ENCODE assay signal across 10 cellular contexts in the genomic region with DNA sequence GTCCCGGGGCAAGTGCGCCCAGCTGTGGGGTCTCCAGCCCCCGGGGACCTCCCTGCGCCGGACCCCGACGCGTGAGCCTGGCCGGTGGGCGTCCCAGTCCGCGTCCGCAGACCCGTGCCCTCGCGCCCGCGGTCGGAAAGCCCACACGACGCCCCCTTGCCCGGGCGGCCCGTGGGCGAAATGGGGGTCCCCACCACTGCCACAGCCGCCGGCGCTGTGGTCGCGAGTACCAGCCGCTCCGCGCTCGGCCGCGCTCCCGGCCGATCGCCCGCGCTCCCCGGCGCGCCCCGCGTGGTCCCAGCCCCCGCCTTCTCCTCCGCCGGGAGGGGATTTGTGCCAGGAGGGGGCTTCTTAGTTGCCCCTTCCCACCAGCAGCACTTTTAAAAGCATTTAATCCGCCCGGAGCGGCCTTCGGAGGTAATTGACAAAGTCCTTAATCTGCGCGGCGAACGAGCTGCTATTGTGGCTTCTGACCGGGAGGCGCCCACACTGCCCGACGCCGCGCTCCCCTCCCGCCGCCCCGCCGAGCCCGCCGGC. TPM values are rescaled to one million over a fixed set of nuclear protein-coding genes. Genes with fewer than 3 reads are reported as not detected.
DNase-seq lines count a peak whose midpoint lies in the region; ATAC-seq, FAIRE-seq and TF ChIP-seq lines count a peak whose summit lies in the region.
"Had no signal": no experiment of that assay in that cellular context is flagged by ENCODE, and none has a peak within 500 bp of the region (broad histone marks: within the 10 kb centered on the region; RNA-seq: fewer than 3 reads in every experiment).

No MANE protein-coding gene starts in this region.

- H2BK12ac ChIP-seq in H1 (ENCODE audit: low read depth, low read length) = no peak overlapping the region

- H3K79me1 ChIP-seq in H1 (ENCODE audit: low read depth, low read length) = no peaks in the 10 kb centered on the region

- peaks cover 8 to 40% (median 17%) of the 10 kb centered on the region in 4 experiments for H3K4me1 ChIP-seq in H1 (replicated peaks in 1 of 4; ENCODE audit: control insufficient read depth in 3 of 4, insufficient read depth in 4 of 4, low read length in 3 of 4)
- H3K4me1 ChIP-seq in neural progenitor cell = peaks cover 21% of the 10 kb centered on the region

- H3F3A ChIP-seq in neural progenitor cell (ENCODE audit: low read depth) = peaks cover 60% of the 10 kb centered on the region

- H3K4me2 ChIP-seq in H1 (ENCODE audit: insufficient read depth in 1 of 2, low read depth in 2 of 2, low read length in 2 of 2) = peak overlapping the region; percentile 0 to 83
- H3K4me2 ChIP-seq in neural progenitor cell = peak overlapping the region; percentile 97

- ATAC-seq in GM18858 (IDR thresholded peaks at IDR 0.05; ENCODE audit: unreplicated experiment) = no peak

- H2AFZ ChIP-seq in H1 (ENCODE audit: low read length) = no peak overlapping the region; the same call in 1 of the 2 replicates
- H2AFZ ChIP-seq in neural progenitor cell (replicated peaks) = peak overlapping the region; percentile 97

- H3K27me3 ChIP-seq in H1 (replicated peaks in 1 of 4; ENCODE audit: control insufficient read depth in 3 of 4, extremely low read depth in 1 of 4, insufficient read depth in 3 of 4, low read length in 3 of 4) (peaks cover 18 to 44% (median 32%) of the 10 kb centered on the region in 4 experiments), neural progenitor cell (peaks cover 66% of the 10 kb centered on the region)

- no peak overlapping the region for H4K5ac ChIP-seq in H1 (ENCODE audit: insufficient read length, low read depth, low read length)

- TF ChIP-seq EP300 in H1 (IDR thresholded peaks at IDR 0.05; ENCODE audit: borderline replicate concordance in 1 of 2, low read depth in 2 of 2, low read length in 2 of 2) = no peak

- peaks cover 39% of the 10 kb centered on the region for H3K4me1 Mint-ChIP-seq in neural progenitor cell

- H4K20me1 ChIP-seq in H1 (replicated peaks in 1 of 2; ENCODE audit: control insufficient read depth in 1 of 2, insufficient read depth in 2 of 2, low read length in 2 of 2) (peaks cover 3 to 5% of the 10 kb centered on the region in 2 experiments), neural progenitor cell (ENCODE audit: low read depth) (peaks cover 38% of the 10 kb centered on the region)

- CTCF ChIA-PET in H1 (lab: Charles Lee; ENCODE audit: partially characterized antibody) = interaction anchor here (0.7 to 1.4 kb wide), 8 partner anchors 29 to 73 kb away, joined by 3 to 4 read pairs (median 3); no protein-coding TSS in a partner anchor

- no peak for FAIRE-seq in H1 (lab: Jason Lieb, UNC)

- peaks cover 3% of the 10 kb centered on the region for H3K9me3 Mint-ChIP-seq in neural progenitor cell

- H2BK15ac ChIP-seq in H1 (ENCODE audit: low read length) = no peak overlapping the region

- H3K4me3 Mint-ChIP-seq in neural progenitor cell = peak overlapping the region; percentile 77

- H3K36me3 Mint-ChIP-seq in neural progenitor cell = no peaks in the 10 kb centered on the region

- H3K27ac ChIP-seq in H1 (ENCODE audit: low read depth, low read length) (no peak overlapping the region), neural progenitor cell (no peak overlapping the region)

- no peak overlapping the region for H3K27ac Mint-ChIP-seq in neural progenitor cell

- no peak overlapping the region for H4K8ac ChIP-seq in H1 (ENCODE audit: extremely low read depth, insufficient read depth, low read length)

- TF ChIP-seq RAD21 in H1 (IDR thresholded peaks at IDR 0.05 in 1 of 2, conservative IDR thresholded peaks at IDR 0.05 in 1 of 2; ENCODE audit: low read depth in 2 of 2, low read length in 2 of 2) = no peak

- H3K14ac ChIP-seq in H1 (ENCODE audit: insufficient read length) = no peak overlapping the region

- H3K23ac ChIP-seq in H1 (ENCODE audit: insufficient read length) = no peak overlapping the region

- no peak overlapping the region for H2BK120ac ChIP-seq in H1 (replicated peaks; ENCODE audit: low read depth, low read length)

- no peak for TF ChIP-seq POLR2A in H1 (IDR thresholded peaks at IDR 0.05; ENCODE audit: control extremely low read depth in 1 of 2, low read depth in 2 of 2, low read length in 2 of 2)

- no peak overlapping the region for H2AK5ac ChIP-seq in H1 (ENCODE audit: low read depth, low read length)

- POLR2A ChIA-PET in H1 (lab: Charles Lee; ENCODE audit: partially characterized antibody) = interaction anchor here (0.6 kb wide), 1 partner anchor 111 kb away, joined by 3 read pairs; no protein-coding TSS in a partner anchor

- H3K4me3 ChIP-seq in LNCaP clone FGC (ENCODE audit: low read depth, low read length) (peak overlapping the region; percentile 48; the same call in 1 of the 2 replicates), H1 (ENCODE audit: extremely low read depth in 1 of 4, insufficient read depth in 2 of 4, low read depth in 3 of 4, low read length in 4 of 4) (peak overlapping the region; percentile 56 to 96 (median 62)), neural progenitor cell (peak overlapping the region; percentile 89)

- peak overlapping the region; percentile 40 for H3K4ac ChIP-seq in H1 (replicated peaks; ENCODE audit: insufficient read length, low read depth, low read length)

- peaks cover 48% of the 10 kb centered on the region for H3K27me3 Mint-ChIP-seq in neural progenitor cell (ENCODE audit: insufficient read depth, low read depth)

- H3K9me3 ChIP-seq in H1 (ENCODE audit: insufficient read depth in 2 of 2, low read depth in 1 of 2, low read length in 1 of 2) = no peaks in the 10 kb centered on the region
- H3K9me3 ChIP-seq in neural progenitor cell (ENCODE audit: low read depth) = no peaks in the 10 kb centered on the region

- no peak for TF ChIP-seq CTCF in LNCaP clone FGC (IDR thresholded peaks at IDR 0.05; ENCODE audit: control insufficient read depth, extremely low read depth, insufficient read depth)
- TF ChIP-seq CTCF in H1 (IDR thresholded peaks at IDR 0.05; ENCODE audit: control extremely low read depth in 1 of 3, insufficient read depth in 1 of 3, low read depth in 1 of 3, low read length in 3 of 3) = no peak
- peak; percentile 41 for TF ChIP-seq CTCF in neural progenitor cell (IDR thresholded peaks at IDR 0.05)

- H3K79me2 ChIP-seq in H1 (ENCODE audit: control insufficient read depth in 1 of 2, insufficient read depth in 2 of 2, low read length in 2 of 2) (no peaks in the 10 kb centered on the region), neural progenitor cell (ENCODE audit: low read depth) (no peaks in the 10 kb centered on the region)

- no peak overlapping the region for H3K9ac ChIP-seq in H1 (replicated peaks in 1 of 4; ENCODE audit: extremely low read depth in 1 of 4, low read depth in 3 of 4, low read length in 3 of 4)
- H3K9ac ChIP-seq in neural progenitor cell = no peak overlapping the region

- H3K36me3 ChIP-seq in H1 (ENCODE audit: control insufficient read depth in 2 of 4, insufficient read depth in 4 of 4, low read length in 3 of 4) (no peaks in the 10 kb centered on the region; a peak in 1 of 8 replicates), neural progenitor cell (no peaks in the 10 kb centered on the region)

- H2BK5ac ChIP-seq in H1 (ENCODE audit: low read depth, low read length) = no peak overlapping the region

- peak overlapping the region; percentile 71; the same call in 1 of the 2 replicates for H3K18ac ChIP-seq in H1 (ENCODE audit: extremely low read depth, low read length)

- peaks cover 14% of the 10 kb centered on the region; the same call in 1 of the 2 replicates for H3K23me2 ChIP-seq in H1 (ENCODE audit: low read depth, low read length)

- no peak overlapping the region for H3K56ac ChIP-seq in H1 (replicated peaks; ENCODE audit: insufficient read length, low read depth, low read length)

- 3% methylated on average over 40 of the region's 69 CpGs; no CpG with 5 or more reads in 1 of the 2 experiments for WGBS in H1 (ENCODE audit: extremely low coverage in 1 of 2, insufficient coverage in 1 of 2, insufficient read length in 1 of 2, insufficient replicate concordance in 2 of 2, low coverage in 1 of 2, low lambda C conversion rate in 2 of 2, missing lambda C conversion rate in 1 of 2), 2 experiments

- DNase-seq in COLO668 (lab: John Stamatoyannopoulos, UW; ENCODE audit: unreplicated experiment) (peak; percentile 34), LNCaP clone FGC (ENCODE audit: low read depth) (no peak), H1 (ENCODE audit: low read depth in 1 of 2, low spot score in 2 of 2) (peak in 1 of 2 experiments; percentile 66), neural progenitor cell (ENCODE audit: low spot score) (peak; percentile 91), NOMO-1 treated with dmso at 0.1 percent for 144 hours (lab: John Stamatoyannopoulos, UW; ENCODE audit: unreplicated experiment) (no peak), nucleus accumbens (lab: John Stamatoyannopoulos, UW) (no peak), hypothalamus (lab: John Stamatoyannopoulos, UW) (no peak)
- DNase-seq: activated naive CD4-positive, alpha-beta T cell; NCI-H1694 had no signal

- H4K91ac ChIP-seq in H1 (replicated peaks; ENCODE audit: insufficient read length, low read length) = no peak overlapping the region

- no peak overlapping the region for H2BK20ac ChIP-seq in H1 (ENCODE audit: low read length)

TF ChIP-seq in H1, 55 proteins besides CTCF, POLR2A, EP300 and RAD21 (continues in another document):
- TF ChIP-seq CTBP2 (IDR thresholded peaks at IDR 0.05; ENCODE audit: borderline replicate concordance, insufficient read depth, insufficient read length, low read length) = peak; percentile 4

RNA-seq across cellular contexts. Expression of a gene that starts 0.4 kb away (rescaled TPM):
- total RNA-seq in H1 (2021; fragmentation: NEBNext Ultra II Directional; extraction: Animal tissue kit (Norgen Biotek cat#: 25700)) = 5.3 and 6.1 TPM in 2 replicates
- polyA plus RNA-seq in H1 (2011; rRNA removed) = 8.8 and 13.2 TPM in 2 replicates
- polyA plus RNA-seq in H1 (2011; cell fraction: cytosol; rRNA removed) = 5.6 TPM
- 11.0 TPM for polyA plus RNA-seq in H1 (2011; cell fraction: nucleus; rRNA removed)
- 3.9 to 10.9 TPM (median 7.8 TPM) in 4 replicates for polyA plus RNA-seq in H1 (2012, experiment 1 of 2)
- polyA plus RNA-seq in H1 (2012, experiment 2 of 2) = 5.2 TPM
- 11.6 TPM for polyA plus RNA-seq in H1 (2013, experiment 1 of 2)
- 10.8 TPM for polyA plus RNA-seq in H1 (2013, experiment 2 of 2)
- 0.66 and 1.2 TPM in 2 replicates for polyA minus RNA-seq in H1 (2011; rRNA and poly(A)+ RNA removed)
- polyA minus RNA-seq in H1 (2011; cell fraction: cytosol; rRNA and poly(A)+ RNA removed) = 2.1 TPM
- polyA minus RNA-seq in H1 (2011; cell fraction: nucleus; rRNA and poly(A)+ RNA removed) = 1.2 TPM
- 1.8 and 7.2 TPM in 2 replicates for total RNA-seq in neural progenitor cell (ENCODE audit: low replicate concordance)

RNA-seq across cellular contexts. Expression of a gene that starts 42.9 kb away (rescaled TPM):
- not detected in 2 replicates for total RNA-seq in H1 (2021; fragmentation: NEBNext Ultra II Directional; extraction: Animal tissue kit (Norgen Biotek cat#: 25700))
- not detected in 2 replicates for polyA plus RNA-seq in H1 (2011; rRNA removed)
- polyA plus RNA-seq in H1 (2011; cell fraction: cytosol; rRNA removed) = not detected
- not detected for polyA plus RNA-seq in H1 (2011; cell fraction: nucleus; rRNA removed)
- polyA plus RNA-seq in H1 (2012, experiment 1 of 2) = 0.11 to 0.28 TPM in 2 of 4 replicates, not detected in the others
- 0.73 TPM for polyA plus RNA-seq in H1 (2012, experiment 2 of 2)
- not detected for polyA plus RNA-seq in H1 (2013, experiment 1 of 2)
- not detected for polyA plus RNA-seq in H1 (2013, experiment 2 of 2)
- polyA minus RNA-seq in H1 (2011; rRNA and poly(A)+ RNA removed) = not detected in 2 replicates
- not detected for polyA minus RNA-seq in H1 (2011; cell fraction: cytosol; rRNA and poly(A)+ RNA removed)
- not detected for polyA minus RNA-seq in H1 (2011; cell fraction: nucleus; rRNA and poly(A)+ RNA removed)
- total RNA-seq in neural progenitor cell (ENCODE audit: low replicate concordance) = not detected in 2 replicates

Comparison
In these comparisons a context has a peak if more than half of its experiments do, and no peak if none do; other contexts are left out.
1. DNase-seq: peak in COLO668 (single experiment) and neural progenitor cell (single experiment); none in LNCaP clone FGC (single experiment), NOMO-1 treated with dmso at 0.1 percent for 144 hours (single experiment), nucleus accumbens (0 of 56) and hypothalamus (0 of 51).
2. Peak in every context shown above with its lines, with median percentiles within 50 percentile points of each other: H3K4me3 ChIP-seq.